Comparison of ENCODE assay signal across 24 cellular contexts in the genomic region with DNA sequence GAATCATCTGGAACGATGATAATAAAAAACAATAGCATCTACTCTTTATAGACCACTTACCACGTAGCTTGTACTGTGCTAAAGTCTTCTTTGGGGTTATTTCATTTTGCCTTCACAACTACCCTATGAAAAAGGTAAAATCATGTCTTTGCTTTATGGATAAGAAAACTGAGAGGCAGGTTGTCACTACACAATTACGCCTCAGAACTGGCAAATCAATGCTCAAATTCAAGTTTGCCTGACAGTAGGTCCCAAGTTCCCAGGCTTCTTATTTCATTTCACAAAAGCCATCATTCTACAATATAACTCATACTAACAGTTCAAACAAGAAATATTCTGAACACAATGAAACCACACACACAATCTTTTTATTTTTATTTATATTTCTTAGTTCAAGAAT.
"Had no signal": no experiment of that assay in that cellular context is flagged by ENCODE, and none has a peak within 500 bp of the region (broad histone marks: within the 10 kb centered on the region; RNA-seq: fewer than 3 reads in every experiment).

No MANE protein-coding gene starts in this region.

- H3K4me3 ChIP-seq: colonic mucosa, coronary artery, dorsolateral prefrontal cortex, esophagus muscularis mucosa, esophagus squamous epithelium, gastrocnemius medialis, gastroesophageal sphincter, heart left ventricle, heart right ventricle had no signal

- H3K27ac ChIP-seq: colonic mucosa, coronary artery, epithelial cell of prostate, esophagus muscularis mucosa, esophagus squamous epithelium, foreskin keratinocyte, gastrocnemius medialis, gastroesophageal sphincter, heart left ventricle, heart right ventricle had no signal

- H3K9me3 ChIP-seq: colonic mucosa, esophagus muscularis mucosa, esophagus squamous epithelium, gastrocnemius medialis, gastroesophageal sphincter, heart left ventricle, heart right ventricle had no signal

- H3K36me3 ChIP-seq: colonic mucosa, esophagus muscularis mucosa, esophagus squamous epithelium, gastrocnemius medialis, gastroesophageal sphincter, heart left ventricle, heart right ventricle had no signal

- H3K27me3 ChIP-seq: colonic mucosa, dorsolateral prefrontal cortex, esophagus muscularis mucosa, esophagus squamous epithelium, foreskin keratinocyte, gastrocnemius medialis, gastroesophageal sphincter, heart left ventricle, heart right ventricle had no signal

- ATAC-seq: effector memory CD8-positive, alpha-beta T cell; esophagus mucosa; foreskin keratinocyte; gastrocnemius medialis; gastroesophageal sphincter; heart left ventricle; heart right ventricle had no signal

- DNase-seq: colonic mucosa; cortex of kidney; dermis blood vessel endothelial cell; dorsolateral prefrontal cortex; effector CD4-positive, alpha-beta T cell; effector CD8-positive, alpha-beta T cell; effector memory CD4-positive, alpha-beta T cell; effector memory CD8-positive, alpha-beta T cell; endodermal cell; erythroblast; esophagus squamous epithelium; foreskin fibroblast; foreskin keratinocyte; foreskin melanocyte; gastrocnemius medialis; glutamatergic neuron; head of caudate nucleus; heart left ventricle; heart right ventricle had no signal

- H3K4me1 ChIP-seq: colonic mucosa, esophagus squamous epithelium, foreskin keratinocyte, gastrocnemius medialis, heart left ventricle, heart right ventricle had no signal
